Comparison of ENCODE assay signal across 28 cellular contexts in genomic region chr17:27669136-27669535, GRCh38.
"Had no signal": no experiment of that assay in that cellular context is flagged by ENCODE, and none has a peak within 500 bp of the region (broad histone marks: within the 10 kb centered on the region; RNA-seq: fewer than 3 reads in every experiment).

No MANE protein-coding gene starts in this region.

- H3K27ac Mint-ChIP-seq: activated CD4-positive, alpha-beta memory T cell treated with anti-CD3 and anti-CD28 coated beads for 36 hours; activated CD4-positive, alpha-beta T cell treated with anti-CD3 and anti-CD28 coated beads for 36 hours; activated naive CD4-positive, alpha-beta T cell treated with anti-CD3 and anti-CD28 coated beads for 36 hours; activated naive CD4-positive, alpha-beta T cell treated with anti-CD3 and anti-CD28 coated beads, Interleukin-2, amount 50 U/mL, for 72 hours; activated T-helper 1 cell treated with anti-CD3 and anti-CD28 coated beads, Interleukin-12 subunit alpha, Interleukin-12 subunit beta, Interleukin-2, Interleukin-4 antibody, amounts not matched to agents 30 ng/mL and 10 ng/mL and 1 ng/mL, durations not matched to agents 14 hours and 24 hours and 36 hours had no signal

- H3K27ac ChIP-seq: adrenal gland, body of pancreas, breast epithelium, KMS-11, SJCRH30, SK-N-MC had no signal

- FAIRE-seq: astrocyte, TTC549 had no signal

- DNase-seq: activated CD4-positive, alpha-beta memory T cell treated with anti-CD3 and anti-CD28 coated beads for 36 hours; activated CD4-positive, alpha-beta T cell treated with anti-CD3 and anti-CD28 coated beads for 36 hours; activated CD4-positive, alpha-beta T cell treated with anti-CD3 and anti-CD28 coated beads, Interleukin-2, amount 50 U/mL, for 1 hour; activated gamma-delta T cell treated with Interleukin-2 at 50 U/mL for 16 hours; activated naive CD4-positive, alpha-beta T cell treated with anti-CD3 and anti-CD28 coated beads for 36 hours; activated T-cell treated with anti-CD3 and anti-CD28 coated beads for 4 hours; activated T-cell treated with anti-CD3 and anti-CD28 coated beads, Interleukin-2, amount 50 U/mL, for 4 hours; adrenal gland; body of pancreas; MM.1S; MV-4-11; NCI-H1092; NCI-H1436 treated with DMSO at 0.1 percent for 48 hours; NCI-H1694 treated with DMSO at 0.1 percent for 48 hours; NCI-H2029; NCI-H345; NCI-H524 treated with DMSO at 0.1 percent for 48 hours; SHP77; SJCRH30 had no signal

- H3K4me3 ChIP-seq: adrenal gland, body of pancreas, breast epithelium, SJCRH30, SK-N-MC had no signal

- H3K4me3 Mint-ChIP-seq: activated CD4-positive, alpha-beta memory T cell treated with anti-CD3 and anti-CD28 coated beads for 36 hours; activated CD4-positive, alpha-beta T cell treated with anti-CD3 and anti-CD28 coated beads for 36 hours; activated naive CD4-positive, alpha-beta T cell treated with anti-CD3 and anti-CD28 coated beads for 36 hours; activated T-cell treated with anti-CD3 and anti-CD28 coated beads, Interleukin-2, amount 50 U/mL, for 4 hours; activated T-helper 1 cell treated with anti-CD3 and anti-CD28 coated beads, Interleukin-12 subunit alpha, Interleukin-12 subunit beta, Interleukin-2, Interleukin-4 antibody, amounts not matched to agents 30 ng/mL and 10 ng/mL and 1 ng/mL, durations not matched to agents 14 hours and 24 hours and 36 hours had no signal

- H3K36me3 Mint-ChIP-seq: activated CD4-positive, alpha-beta memory T cell treated with anti-CD3 and anti-CD28 coated beads for 36 hours; activated naive CD4-positive, alpha-beta T cell treated with anti-CD3 and anti-CD28 coated beads, Interleukin-2, amount 50 U/mL, for 72 hours had no signal

- H3K9me3 Mint-ChIP-seq: activated CD4-positive, alpha-beta memory T cell treated with anti-CD3 and anti-CD28 coated beads for 36 hours; activated naive CD4-positive, alpha-beta T cell treated with anti-CD3 and anti-CD28 coated beads for 36 hours; activated naive CD4-positive, alpha-beta T cell treated with anti-CD3 and anti-CD28 coated beads, Interleukin-2, amount 50 U/mL, for 72 hours; activated T-cell treated with anti-CD3 and anti-CD28 coated beads, Interleukin-2, amount 50 U/mL, for 4 hours; activated T-helper 1 cell treated with anti-CD3 and anti-CD28 coated beads, Interleukin-12 subunit alpha, Interleukin-12 subunit beta, Interleukin-2, Interleukin-4 antibody, amounts not matched to agents 30 ng/mL and 10 ng/mL and 1 ng/mL, durations not matched to agents 14 hours and 24 hours and 36 hours had no signal

- H3K27me3 ChIP-seq: adrenal gland, body of pancreas, breast epithelium had no signal

- H3K9ac ChIP-seq: KMS-11 had no signal

- H3K27me3 Mint-ChIP-seq: activated CD4-positive, alpha-beta memory T cell treated with anti-CD3 and anti-CD28 coated beads for 36 hours; activated CD4-positive, alpha-beta T cell treated with anti-CD3 and anti-CD28 coated beads for 36 hours had no signal

- ATAC-seq: activated CD4-positive, alpha-beta T cell treated with anti-CD3 and anti-CD28 coated beads for 36 hours; activated CD4-positive, CD25-positive, alpha-beta regulatory T cell treated with anti-CD3 and anti-CD28 coated beads, Interleukin-2, amount 50 U/mL, for 24 hours; activated naive CD4-positive, alpha-beta T cell treated with anti-CD3 and anti-CD28 coated beads, Interleukin-2, amount 50 U/mL, for 72 hours; activated T-cell treated with anti-CD3 and anti-CD28 coated beads, Interleukin-2, amount 50 U/mL, for 4 hours; body of pancreas; Panc1 had no signal

- H3K36me3 ChIP-seq: adrenal gland, breast epithelium, SJCRH30 had no signal

- H3K4me1 ChIP-seq: adrenal gland, body of pancreas, breast epithelium, SJCRH30 had no signal

- H3K4me1 Mint-ChIP-seq: activated CD4-positive, alpha-beta T cell treated with anti-CD3 and anti-CD28 coated beads for 36 hours had no signal

- H3K9me3 ChIP-seq: adrenal gland, body of pancreas, breast epithelium, SJCRH30 had no signal
